Comparison of ENCODE assay signal across 14 cellular contexts in genomic region chr7:151301471-151302462, GRCh38. TPM values are rescaled to one million over a fixed set of nuclear protein-coding genes. Genes with fewer than 3 reads are reported as not detected.
DNase-seq lines count a peak whose midpoint lies in the region; ATAC-seq and TF ChIP-seq lines count a peak whose summit lies in the region.
"Had no signal": no experiment of that assay in that cellular context is flagged by ENCODE, and none has a peak within 500 bp of the region (broad histone marks: within the 10 kb centered on the region; RNA-seq: fewer than 3 reads in every experiment).

No MANE protein-coding gene starts in this region.

- H3K4ac ChIP-seq in neuronal stem cell (ENCODE audit: low read length): no peak overlapping the region

- H2AFZ ChIP-seq in neuronal stem cell (ENCODE audit: low read length): no peak overlapping the region
- H2AFZ ChIP-seq in GM23248: no peak overlapping the region
- H2AFZ ChIP-seq: GM23338 had no signal

- 83% methylated on average over 20 of the region's 20 CpGs for WGBS in right cardiac atrium
- no CpG with 5 or more reads among the region's 20 CpGs for WGBS in neuronal stem cell (ENCODE audit: extremely low coverage in 2 of 2, insufficient read length in 2 of 2, insufficient replicate concordance in 1 of 2), 2 donors
- 54 to 58% methylated on average over 20 of the region's 20 CpGs for WGBS in GM23248 (ENCODE audit: low coverage in 1 of 2, low lambda C conversion rate in 2 of 2, missing lambda C conversion rate in 2 of 2), 2 experiments

- no peak overlapping the region for H3K18ac ChIP-seq in neuronal stem cell (ENCODE audit: low read length)

- peak overlapping the region; percentile 47 for H3K14ac ChIP-seq in neuronal stem cell (ENCODE audit: low read length)

- H3K36me3 ChIP-seq in right atrium auricular region: no peaks in the 10 kb centered on the region
- peaks cover 0 to 4% of the 10 kb centered on the region in 2 donors for H3K36me3 ChIP-seq in neuronal stem cell (replicated peaks in 1 of 2; ENCODE audit: control insufficient read depth in 2 of 2, insufficient read depth in 2 of 2, low read length in 2 of 2)
- H3K36me3 ChIP-seq in effector memory CD4-positive, alpha-beta T cell (ENCODE audit: control insufficient read depth, insufficient read depth, low read length): no peaks in the 10 kb centered on the region
- H3K36me3 ChIP-seq in GM23248 (ENCODE audit: low read depth): no peaks in the 10 kb centered on the region

- no peaks in the 10 kb centered on the region for H3K9me2 ChIP-seq in GM23248 (ENCODE audit: insufficient read depth)

- H3K9ac ChIP-seq in neuronal stem cell (ENCODE audit: low read depth, low read length, poor library complexity): no peak overlapping the region
- no peak overlapping the region for H3K9ac ChIP-seq in GM23248

- H2BK120ac ChIP-seq in neuronal stem cell (ENCODE audit: low read depth, low read length): no peak overlapping the region

- H3F3A ChIP-seq in GM23248 (ENCODE audit: insufficient read depth): no peaks in the 10 kb centered on the region

- peaks cover 2% of the 10 kb centered on the region for H3K79me1 ChIP-seq in neuronal stem cell (ENCODE audit: low read depth, low read length)

- H2BK5ac ChIP-seq in neuronal stem cell (ENCODE audit: low read length): no peak overlapping the region

- intact Hi-C loops in right cardiac atrium (cut with DNase I): loop anchor here (5.0 to 10.0 kb wide), 3 partner anchors 54 to 177 kb away; partner anchors contain the start of gene SMARCD3 (in 2 of the 4)

- H2AK5ac ChIP-seq in neuronal stem cell (ENCODE audit: low read depth, low read length): peak overlapping the region; percentile 60

- H4K91ac ChIP-seq in neuronal stem cell (ENCODE audit: low read depth, low read length, poor library complexity): no peak overlapping the region

- in situ Hi-C loops in GM23248 (cut with MboI): no loop called here

- H3K79me2 ChIP-seq in GM23248 (ENCODE audit: insufficient read depth): no peaks in the 10 kb centered on the region

- peak overlapping the region; percentile 77 for H2BK12ac ChIP-seq in neuronal stem cell (ENCODE audit: low read length)

- H2BK15ac ChIP-seq in neuronal stem cell (ENCODE audit: low read length): peak overlapping the region; percentile 24

- H3K27me3 ChIP-seq in right atrium auricular region (no peaks in the 10 kb centered on the region), right cardiac atrium (ENCODE audit: control insufficient read depth, insufficient read depth) (no peaks in the 10 kb centered on the region), neuronal stem cell (ENCODE audit: control insufficient read depth in 3 of 3, insufficient read depth in 3 of 3, low read depth in 1 of 3, low read length in 3 of 3) (peaks cover 0 to 11% (median 7%) of the 10 kb centered on the region in 3 experiments), GM23248 (replicated peaks; ENCODE audit: insufficient read depth) (peaks cover 24% of the 10 kb centered on the region)
- H3K27me3 ChIP-seq in effector memory CD4-positive, alpha-beta T cell (replicated peaks; ENCODE audit: control insufficient read depth, insufficient read depth, low read length, poor library complexity, severe bottlenecking): peaks cover 4% of the 10 kb centered on the region

- H3K4me3 ChIP-seq in right atrium auricular region (no peak overlapping the region), right cardiac atrium (ENCODE audit: low read length) (no peak overlapping the region), coronary artery (no peak overlapping the region), neuronal stem cell (ENCODE audit: low read length in 2 of 2) (no peak overlapping the region), GM23248 (no peak overlapping the region)
- no peak overlapping the region for H3K4me3 ChIP-seq in effector memory CD4-positive, alpha-beta T cell (ENCODE audit: insufficient read depth, low read depth, low read length, poor library complexity, severe bottlenecking)
- H3K4me3 ChIP-seq: A549, GM23338 had no signal

- peaks cover 0 to 9% of the 10 kb centered on the region in 2 donors for H3K4me1 ChIP-seq in right atrium auricular region
- no peaks in the 10 kb centered on the region for H3K4me1 ChIP-seq in right cardiac atrium (ENCODE audit: control insufficient read depth, insufficient read depth, low read length)
- H3K4me1 ChIP-seq in neuronal stem cell (ENCODE audit: control insufficient read depth in 2 of 2, insufficient read depth in 1 of 2, low read depth in 1 of 2, low read length in 2 of 2): peaks cover 3 to 4% of the 10 kb centered on the region in 2 donors
- peaks cover 6% of the 10 kb centered on the region for H3K4me1 ChIP-seq in effector memory CD4-positive, alpha-beta T cell (ENCODE audit: control insufficient read depth, insufficient read depth, low read length, poor library complexity, severe bottlenecking)
- H3K4me1 ChIP-seq in GM23248 (ENCODE audit: insufficient read depth): no peaks in the 10 kb centered on the region
- H3K4me1 ChIP-seq: A549 had no signal

- H3K9me3 ChIP-seq in right atrium auricular region: no peaks in the 10 kb centered on the region
- no peaks in the 10 kb centered on the region for H3K9me3 ChIP-seq in right cardiac atrium (ENCODE audit: control insufficient read depth, low read length)
- H3K9me3 ChIP-seq in neuronal stem cell (replicated peaks in 1 of 2; ENCODE audit: control insufficient read depth in 2 of 2, insufficient read depth in 1 of 2, low read depth in 1 of 2, low read length in 2 of 2): peaks cover 0 to 6% of the 10 kb centered on the region in 2 donors
- no peaks in the 10 kb centered on the region for H3K9me3 ChIP-seq in effector memory CD4-positive, alpha-beta T cell (ENCODE audit: control insufficient read depth, low read length)
- no peaks in the 10 kb centered on the region for H3K9me3 ChIP-seq in GM23248 (ENCODE audit: low read depth)
- H3K9me3 ChIP-seq: A549 had no signal

- TF ChIP-seq CTCF in right atrium auricular region (IDR thresholded peaks at IDR 0.05) (no peak), coronary artery (IDR thresholded peaks at IDR 0.05) (no peak)

- H4K20me1 ChIP-seq in GM23248 (ENCODE audit: insufficient read depth): no peaks in the 10 kb centered on the region

- H3K4me2 ChIP-seq in neuronal stem cell (ENCODE audit: insufficient read depth, low read length, poor library complexity, severe bottlenecking): no peak overlapping the region
- H3K4me2 ChIP-seq in GM23248 (ENCODE audit: unreplicated experiment): no peak overlapping the region
- H3K4me2 ChIP-seq: GM23338 had no signal

- DNase-seq in right atrium auricular region (ENCODE audit: low spot score) (peak; percentile 53), right cardiac atrium (no peak), coronary artery (ENCODE audit: low spot score) (peak; percentile 64), neuronal stem cell (ENCODE audit: low spot score) (no peak), kidney glomerular epithelial cell (lab: John Stamatoyannopoulos, UW) (no peak), GM23248 (no peak)
- no peak for DNase-seq in effector memory CD4-positive, alpha-beta T cell
- DNase-seq: CD8-positive, alpha-beta T cell; COR-L47; DMS153; DMS79 treated with DMSO at 0.1 percent for 48 hours; EL had no signal

- peak overlapping the region; percentile 26 for H3K23ac ChIP-seq in neuronal stem cell (ENCODE audit: low read depth, low read length, poor library complexity)

- H3K27ac ChIP-seq in right atrium auricular region: no peak overlapping the region
- H3K27ac ChIP-seq in right cardiac atrium (ENCODE audit: low read length): no peak overlapping the region
- no peak overlapping the region for H3K27ac ChIP-seq in coronary artery
- H3K27ac ChIP-seq in neuronal stem cell (replicated peaks; ENCODE audit: low read length): no peak overlapping the region
- no peak overlapping the region for H3K27ac ChIP-seq in effector memory CD4-positive, alpha-beta T cell (ENCODE audit: insufficient read depth, low read length, poor library complexity, severe bottlenecking)
- no peak overlapping the region for H3K27ac ChIP-seq in GM23248
- H3K27ac ChIP-seq: A549 had no signal

- H4K8ac ChIP-seq in neuronal stem cell (ENCODE audit: low read depth, low read length): no peak overlapping the region

- no peak for ATAC-seq in right cardiac atrium
- ATAC-seq: CD8-positive, alpha-beta T cell; GM23338 had no signal

RNA-seq across cellular contexts. Expression of gene NUB1, which starts 39.8 kb away (rescaled TPM):
- total RNA-seq in right atrium auricular region (10 to 100 TPM; 33.5 to 39.6 TPM), right cardiac atrium (10 to 100 TPM; 33.3 to 42.4 (median 38.6) TPM)
- polyA plus RNA-seq in right cardiac atrium (24.1 TPM), GM23248 (2016; fragmentation: Nextera tagmentation; extraction: Ambion mirVana) (41.7 and 48.0 TPM in 2 replicates)
- 74.1 TPM for polyA plus RNA-seq in neuronal stem cell (2013, experiment 1 of 2)
- 73.2 TPM for polyA plus RNA-seq in neuronal stem cell (2013, experiment 2 of 2)
- 43.4 and 60.3 TPM in 2 replicates for total RNA-seq in GM23248 (2014; rRNA removed; shearing (Covaris generic))

RNA-seq across cellular contexts. Expression of gene SMARCD3, which starts 53.3 kb away (rescaled TPM):
- total RNA-seq in right atrium auricular region (100 to 1,000 TPM in 1 of 2 donors, 10 to 100 TPM in 1; 81.5 to 125 TPM), right cardiac atrium (100 to 1,000 TPM; 149 to 291 (median 238) TPM)
- polyA plus RNA-seq in right cardiac atrium (141 TPM), GM23248 (2016; fragmentation: Nextera tagmentation; extraction: Ambion mirVana) (19.8 and 22.4 TPM in 2 replicates)
- 32.4 TPM for polyA plus RNA-seq in neuronal stem cell (2013, experiment 1 of 2)
- 33.6 TPM for polyA plus RNA-seq in neuronal stem cell (2013, experiment 2 of 2)
- 32.2 and 34.0 TPM in 2 replicates for total RNA-seq in GM23248 (2014; rRNA removed; shearing (Covaris generic))

Comparison
In these comparisons a context has a peak if more than half of its experiments do, and no peak if none do; other contexts are left out.
1. DNase-seq: peak in right atrium auricular region (single experiment) and coronary artery (single experiment); none in right cardiac atrium (0 of 3), neuronal stem cell (single experiment), kidney glomerular epithelial cell (single experiment), effector memory CD4-positive, alpha-beta T cell (0 of 3) and GM23248 (single experiment).